29 cellular contexts compared by ENCODE assay signal in genomic region chr1:99696616-99697015, GRCh38. TPM values are rescaled to one million over a fixed set of nuclear protein-coding genes. Genes with fewer than 3 reads are reported as not detected.
"Had no signal": no experiment of that assay in that cellular context is flagged by ENCODE, and none has a peak within 500 bp of the region (broad histone marks: within the 10 kb centered on the region; RNA-seq: fewer than 3 reads in every experiment).

No MANE protein-coding gene starts in this region.

- H3K4me3 Mint-ChIP-seq: activated CD4-positive, alpha-beta T cell treated with anti-CD3 and anti-CD28 coated beads for 36 hours; activated CD8-positive, alpha-beta memory T cell treated with anti-CD3 and anti-CD28 coated beads, Interleukin-2, amount 10 ng/mL, durations not matched to agents 7 days and 5 days; activated CD8-positive, alpha-beta T cell treated with anti-CD3 and anti-CD28 coated beads, Interleukin-2, amount 10 ng/mL, durations not matched to agents 7 days and 5 days; activated naive CD4-positive, alpha-beta T cell treated with anti-CD3 and anti-CD28 coated beads, Interleukin-2, amount 50 U/mL, for 24 hours; activated naive CD8-positive, alpha-beta T cell treated with anti-CD3 and anti-CD28 coated beads, Interleukin-2, amount 50 U/mL, for 24 hours; memory B cell; nephron; stimulated activated memory B cell treated with anti-CD40 and anti-IgM and Interleukin-4, amounts not matched to agents 10 μg/mL and 1 μg/mL and 100 μg/mL, for 72 hours; T-helper 2 cell treated with Interferon-gamma antibody and Interleukin-4, amounts not matched to agents 5 μg/mL and 100 μg/mL, for 36 hours had no signal

- H3K27me3 ChIP-seq: breast epithelium, gastroesophageal sphincter, sigmoid colon, stomach, thyroid gland, upper lobe of right lung had no signal

- DNase-seq: activated CD4-positive, alpha-beta T cell treated with anti-CD3 and anti-CD28 coated beads for 36 hours; activated CD4-positive, CD25-positive, alpha-beta regulatory T cell; activated CD8-positive, alpha-beta memory T cell treated with anti-CD3 and anti-CD28 coated beads, Interleukin-2, amount 10 ng/mL, durations not matched to agents 7 days and 5 days; activated CD8-positive, alpha-beta T cell treated with anti-CD3 and anti-CD28 coated beads, Interleukin-2, amount 10 ng/mL, durations not matched to agents 7 days and 5 days; activated naive CD8-positive, alpha-beta T cell treated with anti-CD3 and anti-CD28 coated beads, Interleukin-2, amount 50 U/mL, for 24 hours; activated T-cell treated with anti-CD3 and anti-CD28 coated beads, Interleukin-2, amount 50 U/mL, for 48 hours; dermis blood vessel endothelial cell; effector CD8-positive, alpha-beta T cell; hypothalamus; kidney glomerular epithelial cell; midbrain; sigmoid colon; stimulated activated CD4-positive, alpha-beta T cell treated with anti-CD3 and anti-CD28 coated beads, Interleukin-1b, Interleukin-23, amount 100 ng/mL, for 48 hours; stimulated activated CD4-positive, alpha-beta T cell treated with anti-CD3 and anti-CD28 coated beads, Interleukin-4, amount 100 ng/mL, for 4 hours; stimulated activated CD8-positive, alpha-beta memory T cell treated with anti-CD3 and anti-CD28 coated beads, Interleukin-4, amount 100 ng/mL, for 48 hours; stomach; T-helper 1 cell; thyroid gland; upper lobe of right lung had no signal

- H3K4me3 ChIP-seq: breast epithelium, gastroesophageal sphincter, sigmoid colon, smooth muscle cell, stomach, thyroid gland, upper lobe of right lung had no signal

- H3K4me1 ChIP-seq: breast epithelium, gastroesophageal sphincter, sigmoid colon, stomach, thyroid gland, upper lobe of right lung had no signal

- H3K9me3 ChIP-seq: gastroesophageal sphincter, neutrophil, sigmoid colon, stomach, thyroid gland, upper lobe of right lung had no signal

- H3K36me3 Mint-ChIP-seq: activated CD8-positive, alpha-beta memory T cell treated with anti-CD3 and anti-CD28 coated beads, Interleukin-2, amount 10 ng/mL, durations not matched to agents 7 days and 5 days; activated naive CD4-positive, alpha-beta T cell treated with anti-CD3 and anti-CD28 coated beads, Interleukin-2, amount 50 U/mL, for 24 hours; memory B cell; stimulated activated memory B cell treated with anti-CD40 and anti-IgM and Interleukin-4, amounts not matched to agents 10 μg/mL and 1 μg/mL and 100 μg/mL, for 72 hours had no signal

- H3K27ac Mint-ChIP-seq: activated CD4-positive, alpha-beta T cell treated with anti-CD3 and anti-CD28 coated beads for 36 hours; activated CD8-positive, alpha-beta memory T cell treated with anti-CD3 and anti-CD28 coated beads, Interleukin-2, amount 10 ng/mL, durations not matched to agents 7 days and 5 days; activated CD8-positive, alpha-beta T cell treated with anti-CD3 and anti-CD28 coated beads, Interleukin-2, amount 10 ng/mL, durations not matched to agents 7 days and 5 days; activated naive CD4-positive, alpha-beta T cell treated with anti-CD3 and anti-CD28 coated beads, Interleukin-2, amount 50 U/mL, for 24 hours; activated naive CD8-positive, alpha-beta T cell treated with anti-CD3 and anti-CD28 coated beads, Interleukin-2, amount 50 U/mL, for 24 hours; activated T-helper 2 cell treated with anti-CD3 and anti-CD28 coated beads, Interferon-gamma antibody, Interleukin-2, Interleukin-4, amounts not matched to agents 10 μg/mL and 5 μg/mL and 100 μg/mL, durations not matched to agents 14 hours and 24 hours and 36 hours; memory B cell; nephron; stimulated activated memory B cell treated with anti-CD40 and anti-IgM and Interleukin-4, amounts not matched to agents 10 μg/mL and 1 μg/mL and 100 μg/mL, for 72 hours; T-helper 2 cell treated with Interferon-gamma antibody and Interleukin-4, amounts not matched to agents 5 μg/mL and 100 μg/mL, for 36 hours had no signal

- H3K27ac ChIP-seq: gastroesophageal sphincter, neutrophil, sigmoid colon, stomach, thyroid gland, upper lobe of right lung had no signal

- ATAC-seq: activated CD4-positive, alpha-beta T cell treated with anti-CD3 and anti-CD28 coated beads for 36 hours; activated CD8-positive, alpha-beta memory T cell treated with anti-CD3 and anti-CD28 coated beads, Interleukin-2, amount 10 ng/mL, durations not matched to agents 7 days and 5 days; activated CD8-positive, alpha-beta T cell treated with anti-CD3 and anti-CD28 coated beads, Interleukin-2, amount 10 ng/mL, durations not matched to agents 7 days and 5 days; activated naive CD8-positive, alpha-beta T cell treated with anti-CD3 and anti-CD28 coated beads, Interleukin-2, amount 50 U/mL, for 24 hours; gastroesophageal sphincter; stimulated activated memory B cell treated with anti-CD40 and anti-IgM and Interleukin-4, amounts not matched to agents 10 μg/mL and 1 μg/mL and 100 μg/mL, for 72 hours; upper lobe of right lung had no signal

- H3K4me1 Mint-ChIP-seq: activated CD4-positive, alpha-beta T cell treated with anti-CD3 and anti-CD28 coated beads for 36 hours; activated CD8-positive, alpha-beta memory T cell treated with anti-CD3 and anti-CD28 coated beads, Interleukin-2, amount 10 ng/mL, durations not matched to agents 7 days and 5 days; activated naive CD4-positive, alpha-beta T cell treated with anti-CD3 and anti-CD28 coated beads, Interleukin-2, amount 50 U/mL, for 24 hours; activated naive CD8-positive, alpha-beta T cell treated with anti-CD3 and anti-CD28 coated beads, Interleukin-2, amount 50 U/mL, for 24 hours; memory B cell; nephron; stimulated activated memory B cell treated with anti-CD40 and anti-IgM and Interleukin-4, amounts not matched to agents 10 μg/mL and 1 μg/mL and 100 μg/mL, for 72 hours had no signal

- H3K9me3 Mint-ChIP-seq: activated naive CD4-positive, alpha-beta T cell treated with anti-CD3 and anti-CD28 coated beads, Interleukin-2, amount 50 U/mL, for 24 hours; activated naive CD8-positive, alpha-beta T cell treated with anti-CD3 and anti-CD28 coated beads, Interleukin-2, amount 50 U/mL, for 24 hours; activated T-helper 2 cell treated with anti-CD3 and anti-CD28 coated beads, Interferon-gamma antibody, Interleukin-2, Interleukin-4, amounts not matched to agents 10 μg/mL and 5 μg/mL and 100 μg/mL, durations not matched to agents 14 hours and 24 hours and 36 hours; memory B cell; stimulated activated memory B cell treated with anti-CD40 and anti-IgM and Interleukin-4, amounts not matched to agents 10 μg/mL and 1 μg/mL and 100 μg/mL, for 72 hours; T-helper 2 cell treated with Interferon-gamma antibody and Interleukin-4, amounts not matched to agents 5 μg/mL and 100 μg/mL, for 36 hours had no signal

- H3K36me3 ChIP-seq: breast epithelium, neutrophil, sigmoid colon, stomach, thyroid gland, upper lobe of right lung had no signal

RNA-seq across cellular contexts. Expression of gene PALMD, which starts 50.7 kb away (rescaled TPM):
- total RNA-seq: activated CD4-positive, alpha-beta T cell treated with anti-CD3 and anti-CD28 coated beads for 36 hours; activated CD8-positive, alpha-beta memory T cell treated with anti-CD3 and anti-CD28 coated beads, Interleukin-2, amount 10 ng/mL, durations not matched to agents 7 days and 5 days; activated CD8-positive, alpha-beta T cell treated with anti-CD3 and anti-CD28 coated beads, Interleukin-2, amount 10 ng/mL, durations not matched to agents 7 days and 5 days; activated T-helper 2 cell treated with anti-CD3 and anti-CD28 coated beads, Interferon-gamma antibody, Interleukin-2, Interleukin-4, amounts not matched to agents 10 μg/mL and 5 μg/mL and 100 μg/mL, durations not matched to agents 14 hours and 24 hours and 36 hours had no signal
